ENCODE assay signal across 7 cellular contexts in genomic region chr13:43132228-43132627, GRCh38.
A peak's percentile ranks its signal among the peaks of the same experiment; 100 is the strongest.
DNase-seq lines count a peak whose midpoint lies in the region; ATAC-seq and TF ChIP-seq lines count a peak whose summit lies in the region.

No MANE protein-coding gene starts in this region.

- H4K8ac ChIP-seq in trophoblast cell (ENCODE audit: low read depth, low read length): peak overlapping the region; percentile 45

- TF ChIP-seq CTCF in epithelial cell of esophagus (IDR thresholded peaks at IDR 0.05; ENCODE audit: insufficient read depth, low read depth, low read length, missing control alignments): peak; percentile 64

- H3K9ac ChIP-seq in trophoblast cell (ENCODE audit: low read length): no peak overlapping the region

- H3K18ac ChIP-seq in trophoblast cell (ENCODE audit: low read length): peak overlapping the region; percentile 11

- peak overlapping the region; percentile 36 for H3K14ac ChIP-seq in trophoblast cell (ENCODE audit: low read length)

- H2AK5ac ChIP-seq in trophoblast cell (ENCODE audit: low read length): no peak overlapping the region

- H2BK120ac ChIP-seq in trophoblast cell (ENCODE audit: insufficient read depth, low read length, poor library complexity): peak overlapping the region; percentile 49

- H2BK12ac ChIP-seq in trophoblast cell (ENCODE audit: low read length): peak overlapping the region; percentile 76

- no peak overlapping the region for H3K4me3 ChIP-seq in epithelial cell of esophagus (ENCODE audit: low read length)
- H3K4me3 ChIP-seq in trophoblast cell (ENCODE audit: low read depth, low read length): no peak overlapping the region

- DNase-seq in NCI-H2107 treated with DMSO at 0.1 percent for 48 hours (lab: John Stamatoyannopoulos, UW; ENCODE audit: unreplicated experiment) (peak; percentile 49), epithelial cell of esophagus (ENCODE audit: low read depth) (peak; percentile 80), trophoblast cell (peak; percentile 65 to 85), T-helper 9 cell (no peak), GM19240 (ENCODE audit: insufficient read length, low spot score) (no peak)

- H3K36me3 ChIP-seq in trophoblast cell (ENCODE audit: control insufficient read depth in 1 of 2, insufficient read depth in 2 of 2, low read length in 2 of 2): no peaks in the 10 kb centered on the region

- H3K79me2 ChIP-seq in trophoblast cell (ENCODE audit: control insufficient read depth, insufficient read depth, low read length, poor library complexity): no peaks in the 10 kb centered on the region

- ATAC-seq in GM18868 (IDR thresholded peaks at IDR 0.05; ENCODE audit: unreplicated experiment) (peak; percentile 40), HG03139 (IDR thresholded peaks at IDR 0.05; ENCODE audit: unreplicated experiment) (no peak)

- no peaks in the 10 kb centered on the region for H3K27me3 ChIP-seq in trophoblast cell (ENCODE audit: insufficient read depth, low read length)

- H4K12ac ChIP-seq in trophoblast cell (ENCODE audit: low read depth, low read length): no peak overlapping the region

- H4K91ac ChIP-seq in trophoblast cell (ENCODE audit: low read depth, low read length): peak overlapping the region; percentile 46

- H3K4ac ChIP-seq in trophoblast cell (ENCODE audit: low read depth, low read length): no peak overlapping the region

- H3K4me2 ChIP-seq in trophoblast cell (ENCODE audit: low read length): no peak overlapping the region

- H3K27ac ChIP-seq in trophoblast cell (ENCODE audit: low read depth, low read length): no peak overlapping the region

- no peaks in the 10 kb centered on the region for H3K9me3 ChIP-seq in trophoblast cell (ENCODE audit: insufficient read depth, low read depth, low read length)

- peaks cover 5 to 6% of the 10 kb centered on the region in 2 experiments for H3K4me1 ChIP-seq in trophoblast cell (ENCODE audit: control insufficient read depth in 1 of 2, insufficient read depth in 2 of 2, low read length in 2 of 2)

- no peak overlapping the region for H3K23ac ChIP-seq in trophoblast cell (ENCODE audit: low read length)

- WGBS in trophoblast cell (ENCODE audit: extremely low coverage, insufficient coverage, insufficient read length): no CpG with 5 or more reads among the region's 4 CpGs

- H2AFZ ChIP-seq in trophoblast cell (ENCODE audit: insufficient read depth, low read length, poor library complexity): no peak overlapping the region

- H3K79me1 ChIP-seq in trophoblast cell (ENCODE audit: low read length): peaks cover 10% of the 10 kb centered on the region

- peak overlapping the region; percentile 11 for H2BK5ac ChIP-seq in trophoblast cell (ENCODE audit: low read depth, low read length, poor library complexity)

Comparison
In these comparisons a context has a peak if more than half of its experiments do, and no peak if none do; other contexts are left out.
1. DNase-seq: peak in NCI-H2107 treated with DMSO at 0.1 percent for 48 hours (single experiment), epithelial cell of esophagus (single experiment) and trophoblast cell (2 of 2); none in T-helper 9 cell (single experiment) and GM19240 (single experiment).